Comparison of ENCODE assay signal across 1 cellular context in genomic region chr11:35138058-35138457, GRCh38.
TF ChIP-seq lines count a peak whose summit lies in the region.

No MANE protein-coding gene starts in this region.

TF ChIP-seq in H1, 55 proteins besides CTCF, POLR2A, EP300 and RAD21:
- TF ChIP-seq NANOG (IDR thresholded peaks at IDR 0.05; ENCODE audit: insufficient read depth, low read depth, low read length, poor library complexity, severe bottlenecking) (no peak), CHD1 (IDR thresholded peaks at IDR 0.05; ENCODE audit: low read depth, low read length) (no peak), GTF2F1 (IDR thresholded peaks at IDR 0.05; ENCODE audit: borderline replicate concordance, low read depth, low read length) (no peak), TAF1 (IDR thresholded peaks at IDR 0.05; ENCODE audit: low read depth, low read length) (no peak), SUZ12 (IDR thresholded peaks at IDR 0.05; ENCODE audit: low read length) (no peak), RFX5 (IDR thresholded peaks at IDR 0.05; ENCODE audit: borderline replicate concordance, low read depth, low read length) (no peak), EZH2 (IDR thresholded peaks at IDR 0.05; ENCODE audit: low read depth, low read length, severe bottlenecking) (no peak), SP2 (IDR thresholded peaks at IDR 0.05; ENCODE audit: low read length) (no peak), ZNF274 (IDR thresholded peaks at IDR 0.05; ENCODE audit: borderline replicate concordance, extremely low read depth, low read length) (no peak), SP4 (IDR thresholded peaks at IDR 0.05; ENCODE audit: low read length) (no peak), PHF8 (conservative IDR thresholded peaks at IDR 0.05; ENCODE audit: low read depth, low read length) (no peak), RBBP5 (IDR thresholded peaks at IDR 0.05; ENCODE audit: borderline replicate concordance, low read depth, low read length) (no peak), SIX5 (IDR thresholded peaks at IDR 0.05; ENCODE audit: low read depth, low read length) (no peak), TAF7 (optimal IDR thresholded peaks at IDR 0.05; ENCODE audit: borderline replicate concordance, low read depth, low read length) (no peak), RXRA (IDR thresholded peaks at IDR 0.05; ENCODE audit: insufficient read depth, low read depth, low read length) (no peak), SIN3A (conservative IDR thresholded peaks at IDR 0.05 in 1 of 2, IDR thresholded peaks at IDR 0.05 in 1 of 2; ENCODE audit: low read depth in 1 of 2, low read length in 2 of 2) (no peak), SP1 (IDR thresholded peaks at IDR 0.05; ENCODE audit: low read depth, low read length) (no peak), JUND (IDR thresholded peaks at IDR 0.05; ENCODE audit: low read length) (no peak), MAFK (IDR thresholded peaks at IDR 0.05; ENCODE audit: low read depth, low read length) (no peak)
- TF ChIP-seq, protein P1, sequence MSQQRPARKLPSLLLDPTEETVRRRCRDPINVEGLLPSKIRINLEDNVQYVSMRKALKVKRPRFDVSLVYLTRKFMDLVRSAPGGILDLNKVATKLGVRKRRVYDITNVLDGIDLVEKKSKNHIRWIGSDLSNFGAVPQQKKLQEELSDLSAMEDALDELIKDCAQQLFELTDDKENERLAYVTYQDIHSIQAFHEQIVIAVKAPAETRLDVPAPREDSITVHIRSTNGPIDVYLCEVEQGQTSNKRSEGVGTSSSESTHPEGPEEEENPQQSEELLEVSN (IDR thresholded peaks at IDR 0.05): no peak
